ENCODE assay signal across 27 cellular contexts in the genomic region with DNA sequence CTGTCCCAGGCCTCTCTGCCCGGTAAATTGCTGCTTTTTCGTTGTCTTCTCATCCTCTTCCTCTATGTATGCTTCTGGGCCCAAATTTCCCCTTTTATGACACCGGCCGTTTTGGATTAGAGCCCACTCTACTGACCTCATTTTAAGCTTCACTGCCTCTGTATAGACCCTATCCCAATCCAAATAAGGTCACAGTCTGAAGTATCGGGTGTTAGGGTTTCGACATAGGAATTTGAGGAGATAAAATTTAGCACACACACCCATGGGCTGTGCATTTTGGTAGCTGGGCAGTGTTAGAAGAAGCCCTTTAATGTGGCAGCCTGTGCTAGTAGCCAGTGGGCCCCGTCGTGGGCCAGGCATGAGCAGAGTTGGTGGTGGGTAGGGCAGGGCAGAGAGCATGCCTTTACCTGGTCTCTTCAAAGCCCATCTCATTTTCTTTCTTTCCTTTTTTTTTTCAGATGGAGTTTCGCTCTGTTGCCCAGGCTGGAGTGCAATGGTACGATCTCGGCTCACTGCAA. TPM values are rescaled to one million over a fixed set of nuclear protein-coding genes. Genes with fewer than 3 reads are reported as not detected.
A peak's percentile ranks its signal among the peaks of the same experiment; 100 is the strongest.
DNase-seq lines count a peak whose midpoint lies in the region; ATAC-seq, FAIRE-seq and TF ChIP-seq lines count a peak whose summit lies in the region.
"Had no signal": no experiment of that assay in that cellular context is flagged by ENCODE, and none has a peak within 500 bp of the region (broad histone marks: within the 10 kb centered on the region; RNA-seq: fewer than 3 reads in every experiment).

No MANE protein-coding gene starts in this region.

- peaks cover 0 to 31% of the 10 kb centered on the region in 2 experiments; a peak in 4 of 5 replicates for H3K4me1 ChIP-seq in K562 (replicated peaks in 1 of 2; ENCODE audit: control insufficient read depth in 2 of 2, insufficient read depth in 2 of 2, low read length in 2 of 2)

- FAIRE-seq in K562 (lab: Jason Lieb, UNC), result no peak
- FAIRE-seq: GM12891, RCC 7860 had no signal

- TF ChIP-seq RAD21 in K562 (CRISPR knock-in tag; conservative IDR thresholded peaks at IDR 0.05 in 1 of 2, IDR thresholded peaks at IDR 0.05 in 1 of 2), result no peak

- H3K36me3 Mint-ChIP-seq in IgD-negative memory B cell (no peaks in the 10 kb centered on the region), mesothelial cell of epicardium (no peaks in the 10 kb centered on the region), type B pancreatic cell (no peaks in the 10 kb centered on the region)
- H3K36me3 Mint-ChIP-seq: natural killer cell treated with Interleukin-12 subunit alpha and Interleukin-12 subunit beta and Interleukin-15 and Interleukin-18, amount 100 ng/mL, for 72 hours had no signal

- H3K27me3 ChIP-seq in K562 (ENCODE audit: control insufficient read depth in 2 of 2, insufficient read depth in 2 of 2, low read length in 2 of 2), result no peaks in the 10 kb centered on the region
- H3K27me3 ChIP-seq: right atrium auricular region, SJSA1, upper lobe of right lung had no signal

- in situ Hi-C loops in K562 (cut with MboI), result no loop called here

- TF ChIP-seq POLR2A in K562 (conservative IDR thresholded peaks at IDR 0.05), result no peak

- 65% methylated on average over 10 of the region's 11 CpGs for WGBS in K562 (ENCODE audit: insufficient coverage, low coverage, missing lambda C conversion rate)

- H3K4me3 Mint-ChIP-seq in IgD-negative memory B cell (no peak overlapping the region), mesothelial cell of epicardium (no peak overlapping the region), type B pancreatic cell (no peak overlapping the region)
- H3K4me3 Mint-ChIP-seq: activated CD8-positive, alpha-beta T cell treated with anti-CD3 and anti-CD28 coated beads, Interleukin-2, amount 10 ng/mL, durations not matched to agents 7 days and 5 days; natural killer cell treated with Interleukin-12 subunit alpha and Interleukin-12 subunit beta and Interleukin-15 and Interleukin-18, amount 100 ng/mL, for 72 hours had no signal

- no peaks in the 10 kb centered on the region for H4K20me1 ChIP-seq in K562 (replicated peaks; ENCODE audit: control insufficient read depth, insufficient read depth, low read length)

- no peaks in the 10 kb centered on the region for H3K36me3 ChIP-seq in K562 (ENCODE audit: control insufficient read depth, insufficient read depth, low read length)
- H3K36me3 ChIP-seq: left ventricle myocardium inferior, right atrium auricular region, SJSA1, upper lobe of right lung had no signal

- H3K4me1 Mint-ChIP-seq in IgD-negative memory B cell (peaks cover 32 to 37% (median 36%) of the 10 kb centered on the region in 3 donors), mesothelial cell of epicardium (peaks cover 52% of the 10 kb centered on the region), type B pancreatic cell (ENCODE audit: unreplicated experiment) (peaks cover 20% of the 10 kb centered on the region)

- H3K4me2 ChIP-seq in K562 (ENCODE audit: insufficient read depth, low read length), result no peak overlapping the region

- CTCF ChIA-PET in K562 (lab: Yijun Ruan, JAX; ENCODE audit: low intra/inter-chr PET ratio), result no interaction called here

- H3K27ac ChIP-seq in K562 (ENCODE audit: extremely low read depth, low read depth, low read length), result no peak overlapping the region
- H3K27ac ChIP-seq: C4-2B, GM23248, left ventricle myocardium inferior, right atrium auricular region, SJSA1, upper lobe of right lung had no signal

- no peak for TF ChIP-seq CTCF in K562 (IDR thresholded peaks at IDR 0.05 in 2 of 3, conservative IDR thresholded peaks at IDR 0.05 in 1 of 3; ENCODE audit: insufficient read depth in 2 of 3, low read depth in 1 of 3, low read length in 3 of 3)
- no peak for TF ChIP-seq CTCF in mesothelial cell of epicardium (IDR thresholded peaks at IDR 0.05; ENCODE audit: unreplicated experiment)
- TF ChIP-seq CTCF in type B pancreatic cell (conservative IDR thresholded peaks at IDR 0.05), result no peak

- POLR2A ChIA-PET in K562 (lab: Yijun Ruan, JAX), result interaction anchor here (0.7 to 1.0 kb wide), 2 partner anchors 9 to 22 kb away, joined by 3 read pairs; no protein-coding TSS in a partner anchor

- no peaks in the 10 kb centered on the region for H3K9me3 ChIP-seq in K562 (replicated peaks; ENCODE audit: control insufficient read depth, insufficient read depth, low read depth, low read length)
- H3K9me3 ChIP-seq: left ventricle myocardium inferior, right atrium auricular region, SJSA1, upper lobe of right lung had no signal

- no peak overlapping the region; a peak in 1 of 4 replicates for H3K9ac ChIP-seq in K562 (ENCODE audit: insufficient read depth in 1 of 2, low read depth in 2 of 2, low read length in 2 of 2)
- H3K9ac ChIP-seq: GM23248 had no signal

- H3K27ac Mint-ChIP-seq in IgD-negative memory B cell, result peak overlapping the region; percentile 22 to 87 (median 73)
- H3K27ac Mint-ChIP-seq in mesothelial cell of epicardium, result peak overlapping the region; percentile 72
- H3K27ac Mint-ChIP-seq in type B pancreatic cell, result peak overlapping the region; percentile 82
- H3K27ac Mint-ChIP-seq: activated CD8-positive, alpha-beta T cell treated with anti-CD3 and anti-CD28 coated beads, Interleukin-2, amount 10 ng/mL, durations not matched to agents 7 days and 5 days; natural killer cell treated with Interleukin-12 subunit alpha and Interleukin-12 subunit beta and Interleukin-15 and Interleukin-18, amount 100 ng/mL, for 72 hours had no signal

- no TSS peak for BruUV-seq in K562 (replicated peaks; lab: Mats Ljungman, UMichigan)

- no peak for TF ChIP-seq EP300 in K562 (IDR thresholded peaks at IDR 0.05; ENCODE audit: low read length)

- no peaks in the 10 kb centered on the region for H3K9me1 ChIP-seq in K562 (ENCODE audit: control insufficient read depth, insufficient read depth, low read length)

- DNase-seq in K562 (ENCODE audit: extremely low read depth in 1 of 4, low spot score in 3 of 4) (no peak), mesothelial cell of epicardium (ENCODE audit: low spot score in 2 of 2, unreplicated experiment in 2 of 2) (no peak), type B pancreatic cell (ENCODE audit: extremely low spot score, unreplicated experiment) (no peak), pons (ENCODE audit: low spot score) (no peak)
- DNase-seq: activated CD8-positive, alpha-beta T cell treated with anti-CD3 and anti-CD28 coated beads, Interleukin-2, amount 10 ng/mL, durations not matched to agents 7 days and 5 days; activated effector memory CD4-positive, alpha-beta T cell treated with anti-CD3 and anti-CD28 coated beads, Interleukin-2, amount 50 U/mL, for 16 hours; activated T-cell treated with anti-CD3 and anti-CD28 coated beads for 4 hours; caudate nucleus; EL; GM23248; left ventricle myocardium inferior; midbrain; NCI-H1105; NCI-H187 treated with DMSO at 0.1 percent for 48 hours; NCI-H526; stimulated activated CD4-positive, alpha-beta T cell treated with anti-CD3 and anti-CD28 coated beads, Interleukin-2, amount 100 ng/mL, for 24 hours; T-helper 1 cell; upper lobe of right lung had no signal

- no peak for ATAC-seq in K562
- no peak for ATAC-seq in HG03521 (IDR thresholded peaks at IDR 0.05; ENCODE audit: unreplicated experiment)
- no peak for ATAC-seq in GM18517 (IDR thresholded peaks at IDR 0.05; ENCODE audit: unreplicated experiment)
- ATAC-seq: activated CD8-positive, alpha-beta T cell treated with anti-CD3 and anti-CD28 coated beads, Interleukin-2, amount 10 ng/mL, durations not matched to agents 7 days and 5 days; natural killer cell treated with Interleukin-12 subunit alpha and Interleukin-12 subunit beta and Interleukin-15 and Interleukin-18, amount 100 ng/mL, for 72 hours; upper lobe of right lung had no signal

- no peaks in the 10 kb centered on the region for H3K79me2 ChIP-seq in K562 (ENCODE audit: control insufficient read depth, insufficient read depth, low read length)

- H3K9me3 Mint-ChIP-seq in IgD-negative memory B cell (no peaks in the 10 kb centered on the region), mesothelial cell of epicardium (peaks cover 4% of the 10 kb centered on the region), type B pancreatic cell (peaks cover 10% of the 10 kb centered on the region)

- H3K4me3 ChIP-seq in K562, result no peak overlapping the region
- H3K4me3 ChIP-seq: GM23248, left ventricle myocardium inferior, right atrium auricular region, SJSA1, upper lobe of right lung had no signal

- intact Hi-C loops in K562 (cut with micrococcal nuclease), result no loop called here

- H3K27me3 Mint-ChIP-seq in IgD-negative memory B cell, result no peaks in the 10 kb centered on the region
- H3K27me3 Mint-ChIP-seq in mesothelial cell of epicardium (ENCODE audit: low read depth), result no peaks in the 10 kb centered on the region
- no peaks in the 10 kb centered on the region for H3K27me3 Mint-ChIP-seq in type B pancreatic cell

- no peak overlapping the region for H2AFZ ChIP-seq in K562 (ENCODE audit: low read depth, low read length)
- H2AFZ ChIP-seq: GM23248 had no signal

TF ChIP-seq in K562, 482 proteins besides CTCF, POLR2A, EP300 and RAD21:
- TF ChIP-seq ADNP (tag; IDR thresholded peaks at IDR 0.05) (0 out of 2 replicates have a peak, but pooled peaks have one; percentile 1), TAF1 (IDR thresholded peaks at IDR 0.05; ENCODE audit: control insufficient read depth, extremely low read depth, insufficient read depth, low read length, severe bottlenecking) (no peak)
TF ChIP-seq in K562: peak in this region for 1.

RNA-seq across cellular contexts. Expression of a gene that starts 27.9 kb away (rescaled TPM):
- polyA plus RNA-seq in IgD-negative memory B cell (588 TPM), K562 (2011; rRNA removed) (104 and 135 TPM in 2 replicates), K562 (2014; fragmentation: Illumina TruSeq; extraction: Trizol) (93.0 and 101 TPM in 2 replicates), K562 (2014; fragmentation: Nextera tagmentation; extraction: Ambion mirVana) (10 to 100 TPM; 36.5 to 63.6 TPM), K562 (2014; rRNA removed) (91.5 and 114 TPM in 2 replicates)
- total RNA-seq in K562 (2011; cell fraction: chromatin; rRNA removed; ENCODE audit: low replicate concordance), result 49.5 and 70.7 TPM in 2 replicates
- 37.9 and 45.2 TPM in 2 replicates for total RNA-seq in K562 (2011; cell fraction: nucleolus; rRNA removed)
- total RNA-seq in K562 (2011; cell fraction: nucleoplasm; rRNA removed), result 44.1 and 48.1 TPM in 2 replicates
- total RNA-seq in K562 (2014; rRNA removed) (161 and 162 TPM in 2 replicates), K562 (2014; rRNA removed; fragmentation: Illumina TruSeq; extraction: Trizol) (71.5 and 72.7 TPM in 2 replicates), K562 (2015; rRNA removed; fragmentation: Illumina TruSeq; extraction: Trizol) (110 and 117 TPM in 2 replicates), K562 (2021) (125 and 143 TPM in 2 replicates), mesothelial cell of epicardium (195 to 208 TPM (median 204 TPM) in 3 replicates), type B pancreatic cell (ENCODE audit: low replicate concordance) (166 and 349 TPM in 2 replicates)
- 78.6 and 88.6 TPM in 2 replicates for polyA plus RNA-seq in K562 (2011; cell fraction: cytosol; rRNA removed)
- polyA plus RNA-seq in K562 (2011; cell fraction: nucleus; rRNA removed), result 91.7 and 156 TPM in 2 replicates
- polyA plus RNA-seq in K562 (2012), result 120 and 126 TPM in 2 replicates
- 100 and 114 TPM in 2 replicates for polyA minus RNA-seq in K562 (2011; rRNA and poly(A)+ RNA removed)
- 69.7 and 85.1 TPM in 2 replicates for polyA minus RNA-seq in K562 (2011; cell fraction: cytosol; rRNA and poly(A)+ RNA removed)
- 20.1 and 54.6 TPM in 2 replicates for polyA minus RNA-seq in K562 (2011; cell fraction: nucleus; rRNA and poly(A)+ RNA removed)
